1 cellular context compared by ENCODE assay signal in genomic region chr14:23639048-23639890, GRCh38.
A peak's percentile ranks its signal among the peaks of the same experiment; 100 is the strongest.
TF ChIP-seq lines count a peak whose summit lies in the region.

No MANE protein-coding gene starts in this region.

TF ChIP-seq in HepG2, 621 proteins besides CTCF, POLR2A, EP300 and RAD21 (continued from another document and continues in another):
- TF ChIP-seq, protein P1, sequence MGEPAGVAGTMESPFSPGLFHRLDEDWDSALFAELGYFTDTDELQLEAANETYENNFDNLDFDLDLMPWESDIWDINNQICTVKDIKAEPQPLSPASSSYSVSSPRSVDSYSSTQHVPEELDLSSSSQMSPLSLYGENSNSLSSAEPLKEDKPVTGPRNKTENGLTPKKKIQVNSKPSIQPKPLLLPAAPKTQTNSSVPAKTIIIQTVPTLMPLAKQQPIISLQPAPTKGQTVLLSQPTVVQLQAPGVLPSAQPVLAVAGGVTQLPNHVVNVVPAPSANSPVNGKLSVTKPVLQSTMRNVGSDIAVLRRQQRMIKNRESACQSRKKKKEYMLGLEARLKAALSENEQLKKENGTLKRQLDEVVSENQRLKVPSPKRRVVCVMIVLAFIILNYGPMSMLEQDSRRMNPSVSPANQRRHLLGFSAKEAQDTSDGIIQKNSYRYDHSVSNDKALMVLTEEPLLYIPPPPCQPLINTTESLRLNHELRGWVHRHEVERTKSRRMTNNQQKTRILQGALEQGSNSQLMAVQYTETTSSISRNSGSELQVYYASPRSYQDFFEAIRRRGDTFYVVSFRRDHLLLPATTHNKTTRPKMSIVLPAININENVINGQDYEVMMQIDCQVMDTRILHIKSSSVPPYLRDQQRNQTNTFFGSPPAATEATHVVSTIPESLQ (CRISPR knock-in tag; conservative IDR thresholded peaks at IDR 0.05) = 0 out of 2 replicates have a peak, but pooled peaks have one; percentile 10
- no peak for TF ChIP-seq ZNF317 (CRISPR knock-in tag; IDR thresholded peaks at IDR 0.05)
- peak; percentile 98 for TF ChIP-seq ZNF281 (CRISPR knock-in tag; IDR thresholded peaks at IDR 0.05; ENCODE audit: borderline replicate concordance)
- TF ChIP-seq ZNF263 (CRISPR knock-in tag; IDR thresholded peaks at IDR 0.05) = no peak
- TF ChIP-seq HDAC2 (CRISPR knock-in tag; IDR thresholded peaks at IDR 0.05) = peak; percentile 59
- peak; percentile 89 for TF ChIP-seq ZKSCAN5 (CRISPR knock-in tag; IDR thresholded peaks at IDR 0.05)
- peak; percentile 99 for TF ChIP-seq ZNF136 (CRISPR knock-in tag; IDR thresholded peaks at IDR 0.05; ENCODE audit: low read depth)
- peak; percentile 98 for TF ChIP-seq RBFOX2 (IDR thresholded peaks at IDR 0.05; ENCODE audit: low read depth, low read length)
- no peak for TF ChIP-seq ZNF431 (CRISPR knock-in tag; IDR thresholded peaks at IDR 0.05; ENCODE audit: borderline replicate concordance, low read depth)
- peak; percentile 85; the same call in 1 of the 2 replicates for TF ChIP-seq KLF6 (CRISPR knock-in tag; IDR thresholded peaks at IDR 0.05)
- peak; percentile 65; the same call in 1 of the 2 replicates for TF ChIP-seq IRX3 (CRISPR knock-in tag; IDR thresholded peaks at IDR 0.05; ENCODE audit: borderline replicate concordance, low read depth)
- peak; percentile 98; the same call in 1 of the 2 replicates for TF ChIP-seq ZNF547 (CRISPR knock-in tag; IDR thresholded peaks at IDR 0.05)
- TF ChIP-seq FOXO1 (CRISPR knock-in tag; IDR thresholded peaks at IDR 0.05) = peak; percentile 65; the same call in 1 of the 2 replicates
- TF ChIP-seq ZNF605 (CRISPR knock-in tag; IDR thresholded peaks at IDR 0.05) = no peak
- peak; percentile 97 for TF ChIP-seq ZNF34 (CRISPR knock-in tag; IDR thresholded peaks at IDR 0.05; ENCODE audit: borderline replicate concordance)
- TF ChIP-seq XBP1 (CRISPR knock-in tag; IDR thresholded peaks at IDR 0.05) = no peak
- TF ChIP-seq ZNF558 (CRISPR knock-in tag; IDR thresholded peaks at IDR 0.05; ENCODE audit: borderline replicate concordance) = no peak
- no peak; the same call in 1 of the 2 replicates for TF ChIP-seq ZSCAN31 (CRISPR knock-in tag; IDR thresholded peaks at IDR 0.05; ENCODE audit: low read depth)
- TF ChIP-seq ZNF432 (CRISPR knock-in tag; IDR thresholded peaks at IDR 0.05; ENCODE audit: borderline replicate concordance) = no peak
- no peak for TF ChIP-seq CAMTA2 (CRISPR knock-in tag; IDR thresholded peaks at IDR 0.05; ENCODE audit: borderline replicate concordance)
- TF ChIP-seq, protein P2, sequence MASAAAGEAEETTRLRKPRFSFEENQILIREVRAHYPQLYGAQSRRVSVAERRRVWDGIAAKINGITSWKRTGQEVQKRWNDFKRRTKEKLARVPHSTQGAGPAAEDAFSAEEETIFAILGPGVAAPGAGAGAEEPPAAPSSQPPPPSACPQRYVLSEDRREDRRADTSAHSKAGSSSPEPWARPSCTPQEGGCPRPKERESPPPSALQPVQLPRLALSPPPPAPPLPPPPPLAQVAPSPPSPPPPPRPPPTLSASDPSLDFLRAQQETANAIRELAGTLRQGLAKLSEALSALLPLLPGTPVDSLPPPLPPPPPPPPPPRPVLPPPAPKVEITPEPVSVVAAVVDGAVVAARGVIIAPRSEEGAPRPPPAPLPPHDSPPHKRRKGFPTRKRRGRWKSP (CRISPR knock-in tag; IDR thresholded peaks at IDR 0.05) = no peak
- TF ChIP-seq ZNF672 (CRISPR knock-in tag; IDR thresholded peaks at IDR 0.05) = no peak
- TF ChIP-seq, protein P3, sequence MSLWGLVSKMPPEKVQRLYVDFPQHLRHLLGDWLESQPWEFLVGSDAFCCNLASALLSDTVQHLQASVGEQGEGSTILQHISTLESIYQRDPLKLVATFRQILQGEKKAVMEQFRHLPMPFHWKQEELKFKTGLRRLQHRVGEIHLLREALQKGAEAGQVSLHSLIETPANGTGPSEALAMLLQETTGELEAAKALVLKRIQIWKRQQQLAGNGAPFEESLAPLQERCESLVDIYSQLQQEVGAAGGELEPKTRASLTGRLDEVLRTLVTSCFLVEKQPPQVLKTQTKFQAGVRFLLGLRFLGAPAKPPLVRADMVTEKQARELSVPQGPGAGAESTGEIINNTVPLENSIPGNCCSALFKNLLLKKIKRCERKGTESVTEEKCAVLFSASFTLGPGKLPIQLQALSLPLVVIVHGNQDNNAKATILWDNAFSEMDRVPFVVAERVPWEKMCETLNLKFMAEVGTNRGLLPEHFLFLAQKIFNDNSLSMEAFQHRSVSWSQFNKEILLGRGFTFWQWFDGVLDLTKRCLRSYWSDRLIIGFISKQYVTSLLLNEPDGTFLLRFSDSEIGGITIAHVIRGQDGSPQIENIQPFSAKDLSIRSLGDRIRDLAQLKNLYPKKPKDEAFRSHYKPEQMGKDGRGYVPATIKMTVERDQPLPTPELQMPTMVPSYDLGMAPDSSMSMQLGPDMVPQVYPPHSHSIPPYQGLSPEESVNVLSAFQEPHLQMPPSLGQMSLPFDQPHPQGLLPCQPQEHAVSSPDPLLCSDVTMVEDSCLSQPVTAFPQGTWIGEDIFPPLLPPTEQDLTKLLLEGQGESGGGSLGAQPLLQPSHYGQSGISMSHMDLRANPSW (CRISPR knock-in tag; IDR thresholded peaks at IDR 0.05; ENCODE audit: borderline replicate concordance) = no peak
- TF ChIP-seq, protein P4, sequence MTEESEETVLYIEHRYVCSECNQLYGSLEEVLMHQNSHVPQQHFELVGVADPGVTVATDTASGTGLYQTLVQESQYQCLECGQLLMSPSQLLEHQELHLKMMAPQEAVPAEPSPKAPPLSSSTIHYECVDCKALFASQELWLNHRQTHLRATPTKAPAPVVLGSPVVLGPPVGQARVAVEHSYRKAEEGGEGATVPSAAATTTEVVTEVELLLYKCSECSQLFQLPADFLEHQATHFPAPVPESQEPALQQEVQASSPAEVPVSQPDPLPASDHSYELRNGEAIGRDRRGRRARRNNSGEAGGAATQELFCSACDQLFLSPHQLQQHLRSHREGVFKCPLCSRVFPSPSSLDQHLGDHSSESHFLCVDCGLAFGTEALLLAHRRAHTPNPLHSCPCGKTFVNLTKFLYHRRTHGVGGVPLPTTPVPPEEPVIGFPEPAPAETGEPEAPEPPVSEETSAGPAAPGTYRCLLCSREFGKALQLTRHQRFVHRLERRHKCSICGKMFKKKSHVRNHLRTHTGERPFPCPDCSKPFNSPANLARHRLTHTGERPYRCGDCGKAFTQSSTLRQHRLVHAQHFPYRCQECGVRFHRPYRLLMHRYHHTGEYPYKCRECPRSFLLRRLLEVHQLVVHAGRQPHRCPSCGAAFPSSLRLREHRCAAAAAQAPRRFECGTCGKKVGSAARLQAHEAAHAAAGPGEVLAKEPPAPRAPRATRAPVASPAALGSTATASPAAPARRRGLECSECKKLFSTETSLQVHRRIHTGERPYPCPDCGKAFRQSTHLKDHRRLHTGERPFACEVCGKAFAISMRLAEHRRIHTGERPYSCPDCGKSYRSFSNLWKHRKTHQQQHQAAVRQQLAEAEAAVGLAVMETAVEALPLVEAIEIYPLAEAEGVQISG (CRISPR knock-in tag; IDR thresholded peaks at IDR 0.05) = no peak
- TF ChIP-seq ZNF329 (CRISPR knock-in tag; IDR thresholded peaks at IDR 0.05; ENCODE audit: low read depth) = no peak
- no peak for TF ChIP-seq ZNF20 (CRISPR knock-in tag; IDR thresholded peaks at IDR 0.05)
- TF ChIP-seq PAF1 (CRISPR knock-in tag; IDR thresholded peaks at IDR 0.05) = peak; percentile 95; the same call in 1 of the 2 replicates
- TF ChIP-seq, protein P5, sequence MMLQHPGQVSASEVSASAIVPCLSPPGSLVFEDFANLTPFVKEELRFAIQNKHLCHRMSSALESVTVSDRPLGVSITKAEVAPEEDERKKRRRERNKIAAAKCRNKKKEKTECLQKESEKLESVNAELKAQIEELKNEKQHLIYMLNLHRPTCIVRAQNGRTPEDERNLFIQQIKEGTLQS (CRISPR knock-in tag; IDR thresholded peaks at IDR 0.05) = peak; percentile 40
- peak; percentile 83 for TF ChIP-seq ZNF331 (CRISPR knock-in tag; IDR thresholded peaks at IDR 0.05)
- no peak; the same call in 1 of the 2 replicates for TF ChIP-seq ZNF354B (CRISPR knock-in tag; IDR thresholded peaks at IDR 0.05)
- TF ChIP-seq, protein P6, sequence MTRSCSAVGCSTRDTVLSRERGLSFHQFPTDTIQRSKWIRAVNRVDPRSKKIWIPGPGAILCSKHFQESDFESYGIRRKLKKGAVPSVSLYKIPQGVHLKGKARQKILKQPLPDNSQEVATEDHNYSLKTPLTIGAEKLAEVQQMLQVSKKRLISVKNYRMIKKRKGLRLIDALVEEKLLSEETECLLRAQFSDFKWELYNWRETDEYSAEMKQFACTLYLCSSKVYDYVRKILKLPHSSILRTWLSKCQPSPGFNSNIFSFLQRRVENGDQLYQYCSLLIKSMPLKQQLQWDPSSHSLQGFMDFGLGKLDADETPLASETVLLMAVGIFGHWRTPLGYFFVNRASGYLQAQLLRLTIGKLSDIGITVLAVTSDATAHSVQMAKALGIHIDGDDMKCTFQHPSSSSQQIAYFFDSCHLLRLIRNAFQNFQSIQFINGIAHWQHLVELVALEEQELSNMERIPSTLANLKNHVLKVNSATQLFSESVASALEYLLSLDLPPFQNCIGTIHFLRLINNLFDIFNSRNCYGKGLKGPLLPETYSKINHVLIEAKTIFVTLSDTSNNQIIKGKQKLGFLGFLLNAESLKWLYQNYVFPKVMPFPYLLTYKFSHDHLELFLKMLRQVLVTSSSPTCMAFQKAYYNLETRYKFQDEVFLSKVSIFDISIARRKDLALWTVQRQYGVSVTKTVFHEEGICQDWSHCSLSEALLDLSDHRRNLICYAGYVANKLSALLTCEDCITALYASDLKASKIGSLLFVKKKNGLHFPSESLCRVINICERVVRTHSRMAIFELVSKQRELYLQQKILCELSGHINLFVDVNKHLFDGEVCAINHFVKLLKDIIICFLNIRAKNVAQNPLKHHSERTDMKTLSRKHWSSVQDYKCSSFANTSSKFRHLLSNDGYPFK (CRISPR knock-in tag; IDR thresholded peaks at IDR 0.05; ENCODE audit: borderline replicate concordance) = peak; percentile 78; the same call in 1 of the 2 replicates
- TF ChIP-seq MAFF (IDR thresholded peaks at IDR 0.05; ENCODE audit: low read depth, low read length) = no peak
- no peak for TF ChIP-seq SRF (IDR thresholded peaks at IDR 0.05; ENCODE audit: low read depth, low read length)
- no peak for TF ChIP-seq ZNF557 (CRISPR knock-in tag; IDR thresholded peaks at IDR 0.05)
- TF ChIP-seq FLYWCH1 (CRISPR knock-in tag; IDR thresholded peaks at IDR 0.05) = no peak
- TF ChIP-seq, protein P7, sequence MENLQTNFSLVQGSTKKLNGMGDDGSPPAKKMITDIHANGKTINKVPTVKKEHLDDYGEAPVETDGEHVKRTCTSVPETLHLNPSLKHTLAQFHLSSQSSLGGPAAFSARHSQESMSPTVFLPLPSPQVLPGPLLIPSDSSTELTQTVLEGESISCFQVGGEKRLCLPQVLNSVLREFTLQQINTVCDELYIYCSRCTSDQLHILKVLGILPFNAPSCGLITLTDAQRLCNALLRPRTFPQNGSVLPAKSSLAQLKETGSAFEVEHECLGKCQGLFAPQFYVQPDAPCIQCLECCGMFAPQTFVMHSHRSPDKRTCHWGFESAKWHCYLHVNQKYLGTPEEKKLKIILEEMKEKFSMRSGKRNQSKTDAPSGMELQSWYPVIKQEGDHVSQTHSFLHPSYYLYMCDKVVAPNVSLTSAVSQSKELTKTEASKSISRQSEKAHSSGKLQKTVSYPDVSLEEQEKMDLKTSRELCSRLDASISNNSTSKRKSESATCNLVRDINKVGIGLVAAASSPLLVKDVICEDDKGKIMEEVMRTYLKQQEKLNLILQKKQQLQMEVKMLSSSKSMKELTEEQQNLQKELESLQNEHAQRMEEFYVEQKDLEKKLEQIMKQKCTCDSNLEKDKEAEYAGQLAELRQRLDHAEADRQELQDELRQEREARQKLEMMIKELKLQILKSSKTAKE (CRISPR knock-in tag; IDR thresholded peaks at IDR 0.05; ENCODE audit: borderline replicate concordance) = no peak
- 0 out of 2 replicates have a peak, but pooled peaks have one; percentile 7 for TF ChIP-seq KDM6A (CRISPR knock-in tag; IDR thresholded peaks at IDR 0.05; ENCODE audit: low read depth)
- no peak; the same call in 1 of the 2 replicates for TF ChIP-seq ZNF704 (CRISPR knock-in tag; IDR thresholded peaks at IDR 0.05; ENCODE audit: borderline replicate concordance)
- peak; percentile 95; the same call in 1 of the 2 replicates for TF ChIP-seq ZNF724P (CRISPR knock-in tag; IDR thresholded peaks at IDR 0.05; ENCODE audit: borderline replicate concordance)
- TF ChIP-seq GTF2F1 (IDR thresholded peaks at IDR 0.05; ENCODE audit: low read length) = no peak
- no peak for TF ChIP-seq PRMT3 (CRISPR knock-in tag; IDR thresholded peaks at IDR 0.05; ENCODE audit: borderline replicate concordance, low read depth)
- no peak for TF ChIP-seq TEAD3 (CRISPR knock-in tag; optimal IDR thresholded peaks at IDR 0.05; ENCODE audit: borderline replicate concordance)
- peak; percentile 100 for TF ChIP-seq AGO2 (optimal IDR thresholded peaks at IDR 0.05; ENCODE audit: low read depth, low read length)
- TF ChIP-seq, protein P8, sequence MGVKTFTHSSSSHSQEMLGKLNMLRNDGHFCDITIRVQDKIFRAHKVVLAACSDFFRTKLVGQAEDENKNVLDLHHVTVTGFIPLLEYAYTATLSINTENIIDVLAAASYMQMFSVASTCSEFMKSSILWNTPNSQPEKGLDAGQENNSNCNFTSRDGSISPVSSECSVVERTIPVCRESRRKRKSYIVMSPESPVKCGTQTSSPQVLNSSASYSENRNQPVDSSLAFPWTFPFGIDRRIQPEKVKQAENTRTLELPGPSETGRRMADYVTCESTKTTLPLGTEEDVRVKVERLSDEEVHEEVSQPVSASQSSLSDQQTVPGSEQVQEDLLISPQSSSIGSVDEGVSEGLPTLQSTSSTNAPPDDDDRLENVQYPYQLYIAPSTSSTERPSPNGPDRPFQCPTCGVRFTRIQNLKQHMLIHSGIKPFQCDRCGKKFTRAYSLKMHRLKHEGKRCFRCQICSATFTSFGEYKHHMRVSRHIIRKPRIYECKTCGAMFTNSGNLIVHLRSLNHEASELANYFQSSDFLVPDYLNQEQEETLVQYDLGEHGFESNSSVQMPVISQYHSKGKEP (CRISPR knock-in tag; IDR thresholded peaks at IDR 0.05) = peak; percentile 59; the same call in 1 of the 2 replicates
